Comparison of ENCODE assay signal across 16 cellular contexts in genomic region chr3:49414753-49415152, GRCh38. TPM values are rescaled to one million over a fixed set of nuclear protein-coding genes. Genes with fewer than 3 reads are reported as not detected.
DNase-seq lines count a peak whose midpoint lies in the region; ATAC-seq and TF ChIP-seq lines count a peak whose summit lies in the region.
"Had no signal": no experiment of that assay in that cellular context is flagged by ENCODE, and none has a peak within 500 bp of the region (broad histone marks: within the 10 kb centered on the region; RNA-seq: fewer than 3 reads in every experiment).

No MANE protein-coding gene starts in this region.

- peaks cover 70% of the 10 kb centered on the region for H3K4me1 Mint-ChIP-seq in activated T-cell treated with anti-CD3 and anti-CD28 coated beads, Interleukin-2, amount 50 U/mL, for 72 hours (ENCODE audit: low read depth)
- peaks cover 72% of the 10 kb centered on the region for H3K4me1 Mint-ChIP-seq in activated T-cell treated with anti-CD3 and anti-CD28 coated beads, Interleukin-2, amount 50 U/mL, for 4 hours (ENCODE audit: low read depth)
- H3K4me1 Mint-ChIP-seq in activated B cell treated with CpG ODN at 0.5 μM for 24 hours (peaks cover 72% of the 10 kb centered on the region), endothelial cell (ENCODE audit: unreplicated experiment) (peaks cover 41% of the 10 kb centered on the region)

- H3K27ac Mint-ChIP-seq in activated T-cell treated with anti-CD3 and anti-CD28 coated beads, Interleukin-2, amount 50 U/mL, for 72 hours = peak overlapping the region; percentile 74
- H3K27ac Mint-ChIP-seq in activated B cell treated with CpG ODN at 0.5 μM for 24 hours (peak overlapping the region; percentile 94), endothelial cell (ENCODE audit: unreplicated experiment) (peak overlapping the region; percentile 36)

- H3K36me3 ChIP-seq in BE2C = no peaks in the 10 kb centered on the region

- H3K4me3 ChIP-seq in skin epidermis (no peak overlapping the region), BE2C (ENCODE audit: low read depth, low read length) (no peak overlapping the region)
- H3K4me3 ChIP-seq: HAP-1, lung had no signal

- intact Hi-C loops in activated B cell treated with CpG ODN at 0.5 μM for 24 hours (cut with micrococcal nuclease) = loop anchor here (1.0 to 10.0 kb wide), 5 partner anchors 35 to 1632 kb away; partner anchors contain the start of genes APEH, IP6K2, RBM6 and SMARCC1

- POLR2A ChIA-PET in activated B cell treated with CpG ODN at 0.5 μM for 24 hours (lab: Charles Lee) = interaction anchor here (0.5 to 3.0 kb wide), 6 partner anchors 11 to 321 kb away, joined by 3 to 43 read pairs (median 8); partner anchors contain the start of genes NICN1 and QRICH1

- no peaks in the 10 kb centered on the region for H3K27me3 Mint-ChIP-seq in activated T-cell treated with anti-CD3 and anti-CD28 coated beads, Interleukin-2, amount 50 U/mL, for 72 hours (ENCODE audit: low read depth)
- H3K27me3 Mint-ChIP-seq in activated T-cell treated with anti-CD3 and anti-CD28 coated beads, Interleukin-2, amount 50 U/mL, for 4 hours (ENCODE audit: low read depth) = no peaks in the 10 kb centered on the region
- H3K27me3 Mint-ChIP-seq in activated B cell treated with CpG ODN at 0.5 μM for 24 hours (no peaks in the 10 kb centered on the region), endothelial cell (ENCODE audit: unreplicated experiment) (peaks cover 24% of the 10 kb centered on the region)

- no peaks in the 10 kb centered on the region for H3K9me3 ChIP-seq in BE2C
- H3K9me3 ChIP-seq: HAP-1 had no signal

- no peak for ATAC-seq in activated T-cell treated with anti-CD3 and anti-CD28 coated beads, Interleukin-2, amount 50 U/mL, for 72 hours (replicated peaks in 1 of 2)
- no peak for ATAC-seq in activated T-cell treated with anti-CD3 and anti-CD28 coated beads, Interleukin-2, amount 50 U/mL, for 4 hours
- no peak for ATAC-seq in activated B cell treated with CpG ODN at 0.5 μM for 24 hours (ENCODE audit: low read depth)
- ATAC-seq: PC-3 had no signal

- H3K27me3 ChIP-seq in BE2C = no peaks in the 10 kb centered on the region

- H3K9me3 Mint-ChIP-seq in activated T-cell treated with anti-CD3 and anti-CD28 coated beads, Interleukin-2, amount 50 U/mL, for 72 hours = no peaks in the 10 kb centered on the region
- H3K9me3 Mint-ChIP-seq in activated T-cell treated with anti-CD3 and anti-CD28 coated beads, Interleukin-2, amount 50 U/mL, for 4 hours = no peaks in the 10 kb centered on the region
- no peaks in the 10 kb centered on the region for H3K9me3 Mint-ChIP-seq in activated B cell treated with CpG ODN at 0.5 μM for 24 hours
- no peaks in the 10 kb centered on the region for H3K9me3 Mint-ChIP-seq in endothelial cell (ENCODE audit: unreplicated experiment)

- peak overlapping the region in 16 of 21 experiments; percentile 2 to 97 (median 64) for H3K27ac ChIP-seq in skin epidermis
- H3K27ac ChIP-seq: KMS-11 had no signal

- peak overlapping the region; percentile 10 to 14 for H3K4me3 Mint-ChIP-seq in activated T-cell treated with anti-CD3 and anti-CD28 coated beads, Interleukin-2, amount 50 U/mL, for 72 hours
- H3K4me3 Mint-ChIP-seq in activated T-cell treated with anti-CD3 and anti-CD28 coated beads, Interleukin-2, amount 50 U/mL, for 4 hours = no peak overlapping the region
- H3K4me3 Mint-ChIP-seq in activated B cell treated with CpG ODN at 0.5 μM for 24 hours (no peak overlapping the region), endothelial cell (ENCODE audit: unreplicated experiment) (no peak overlapping the region)

- H3K4me1 ChIP-seq in BE2C = no peaks in the 10 kb centered on the region; the same call in 1 of the 2 replicates

- H3K36me3 Mint-ChIP-seq in activated T-cell treated with anti-CD3 and anti-CD28 coated beads, Interleukin-2, amount 50 U/mL, for 72 hours (ENCODE audit: insufficient read depth in 2 of 2) = peaks cover 7 to 17% of the 10 kb centered on the region in 2 donors
- H3K36me3 Mint-ChIP-seq in activated T-cell treated with anti-CD3 and anti-CD28 coated beads, Interleukin-2, amount 50 U/mL, for 4 hours (ENCODE audit: insufficient read depth) = peaks cover 16% of the 10 kb centered on the region
- H3K36me3 Mint-ChIP-seq in activated B cell treated with CpG ODN at 0.5 μM for 24 hours (ENCODE audit: low read depth) = peaks cover 37% of the 10 kb centered on the region
- H3K36me3 Mint-ChIP-seq in endothelial cell (ENCODE audit: low read depth, unreplicated experiment) = peaks cover 30% of the 10 kb centered on the region

- no peak for DNase-seq in activated T-cell treated with anti-CD3 and anti-CD28 coated beads, Interleukin-2, amount 50 U/mL, for 72 hours
- DNase-seq in activated T-cell treated with anti-CD3 and anti-CD28 coated beads, Interleukin-2, amount 50 U/mL, for 4 hours = no peak
- no peak for DNase-seq in activated B cell treated with CpG ODN at 0.5 μM for 24 hours
- DNase-seq in endothelial cell (ENCODE audit: low spot score) = no peak
- no peak for DNase-seq in NCI-H1092 (lab: John Stamatoyannopoulos, UW)
- no peak for DNase-seq in BE2C
- DNase-seq in SHP77 (lab: John Stamatoyannopoulos, UW) = no peak
- DNase-seq: activated CD4-positive, alpha-beta T cell treated with anti-CD3 and anti-CD28 coated beads for 48 hours; NCI-H1436 treated with DMSO at 0.1 percent for 48 hours; NCI-H446 treated with DMSO at 0.1 percent for 48 hours; nucleus accumbens; PC-3 had no signal

- CTCF ChIA-PET in activated B cell treated with CpG ODN at 0.5 μM for 24 hours (lab: Charles Lee) = interaction anchor here (0.9 to 2.7 kb wide), 3 partner anchors 30 to 321 kb away, joined by 3 to 22 read pairs (median 3); partner anchors contain the start of gene QRICH1

- TF ChIP-seq CTCF in activated B cell treated with CpG ODN at 0.5 μM for 24 hours (IDR thresholded peaks at IDR 0.05) = no peak
- TF ChIP-seq CTCF in endothelial cell (IDR thresholded peaks at IDR 0.05; ENCODE audit: unreplicated experiment) = no peak
- TF ChIP-seq CTCF in BE2C (IDR thresholded peaks at IDR 0.05; ENCODE audit: low read depth, low read length) = no peak

RNA-seq across cellular contexts. Expression of gene TCTA, which starts 2.5 kb away (rescaled TPM):
- total RNA-seq in activated T-cell treated with anti-CD3 and anti-CD28 coated beads, Interleukin-2, amount 50 U/mL, for 72 hours = 10 to 100 TPM; 22.0 to 23.4 TPM
- total RNA-seq in activated T-cell treated with anti-CD3 and anti-CD28 coated beads, Interleukin-2, amount 50 U/mL, for 4 hours = 10 to 100 TPM; 20.0 to 21.8 (median 20.1) TPM
- total RNA-seq in activated B cell treated with CpG ODN at 0.5 μM for 24 hours = 26.4 and 32.2 TPM in 2 replicates
- total RNA-seq in endothelial cell (ENCODE audit: unreplicated experiment) = 17.3 TPM
- 26.8 TPM for polyA plus RNA-seq in BE2C (2012; ENCODE audit: insufficient read depth, insufficient read length, low read depth)

RNA-seq across cellular contexts. Expression of gene RHOA, which starts 3.0 kb away (rescaled TPM):
- total RNA-seq in activated T-cell treated with anti-CD3 and anti-CD28 coated beads, Interleukin-2, amount 50 U/mL, for 72 hours = 100 to 1,000 TPM; 458 to 468 TPM
- 100 to 1,000 TPM; 390 to 408 (median 408) TPM for total RNA-seq in activated T-cell treated with anti-CD3 and anti-CD28 coated beads, Interleukin-2, amount 50 U/mL, for 4 hours
- total RNA-seq in activated B cell treated with CpG ODN at 0.5 μM for 24 hours (399 and 425 TPM in 2 replicates), endothelial cell (ENCODE audit: unreplicated experiment) (583 TPM)
- polyA plus RNA-seq in BE2C (2012; ENCODE audit: insufficient read depth, insufficient read length, low read depth) = 311 TPM

RNA-seq across cellular contexts. Expression of gene AMT, which starts 7.5 kb away (rescaled TPM):
- 1 to 10 TPM; 7.4 to 7.5 TPM for total RNA-seq in activated T-cell treated with anti-CD3 and anti-CD28 coated beads, Interleukin-2, amount 50 U/mL, for 72 hours
- 1 to 10 TPM in 1 of 3 donors, under 1 TPM in 2; 0.50 to 1.1 (median 0.81) TPM for total RNA-seq in activated T-cell treated with anti-CD3 and anti-CD28 coated beads, Interleukin-2, amount 50 U/mL, for 4 hours
- 7.0 and 7.3 TPM in 2 replicates for total RNA-seq in activated B cell treated with CpG ODN at 0.5 μM for 24 hours
- 11.9 TPM for total RNA-seq in endothelial cell (ENCODE audit: unreplicated experiment)
- 2.0 TPM for polyA plus RNA-seq in BE2C (2012; ENCODE audit: insufficient read depth, insufficient read length, low read depth)

RNA-seq across cellular contexts. Expression of gene NICN1, which starts 14.4 kb away (rescaled TPM):
- total RNA-seq in activated T-cell treated with anti-CD3 and anti-CD28 coated beads, Interleukin-2, amount 50 U/mL, for 72 hours = 10 to 100 TPM; 15.3 to 18.4 TPM
- total RNA-seq in activated T-cell treated with anti-CD3 and anti-CD28 coated beads, Interleukin-2, amount 50 U/mL, for 4 hours = 1 to 10 TPM; 5.5 to 5.8 (median 5.8) TPM
- total RNA-seq in activated B cell treated with CpG ODN at 0.5 μM for 24 hours (14.4 and 18.0 TPM in 2 replicates), endothelial cell (ENCODE audit: unreplicated experiment) (30.0 TPM)
- polyA plus RNA-seq in BE2C (2012; ENCODE audit: insufficient read depth, insufficient read length, low read depth) = 1.9 TPM

RNA-seq across cellular contexts. Expression of gene DAG1, which starts 55.3 kb away (rescaled TPM):
- 10 to 100 TPM in 1 of 2 donors, 1 to 10 TPM in 1; 9.1 to 10.3 TPM for total RNA-seq in activated T-cell treated with anti-CD3 and anti-CD28 coated beads, Interleukin-2, amount 50 U/mL, for 72 hours
- 10 to 100 TPM; 19.9 to 25.6 (median 25.4) TPM for total RNA-seq in activated T-cell treated with anti-CD3 and anti-CD28 coated beads, Interleukin-2, amount 50 U/mL, for 4 hours
- total RNA-seq in activated B cell treated with CpG ODN at 0.5 μM for 24 hours (18.5 and 19.7 TPM in 2 replicates), endothelial cell (ENCODE audit: unreplicated experiment) (54.8 TPM)
- 31.4 TPM for polyA plus RNA-seq in BE2C (2012; ENCODE audit: insufficient read depth, insufficient read length, low read depth)

Comparison
In these comparisons a context has a peak if more than half of its experiments do, and no peak if none do; other contexts are left out.
1. H3K4me3 Mint-ChIP-seq: peak in activated T-cell treated with anti-CD3 and anti-CD28 coated beads, Interleukin-2, amount 50 U/mL, for 72 hours (2 of 2); none in activated T-cell treated with anti-CD3 and anti-CD28 coated beads, Interleukin-2, amount 50 U/mL, for 4 hours (single experiment), activated B cell treated with CpG ODN at 0.5 μM for 24 hours (single experiment) and endothelial cell (single experiment).
2. H3K27ac Mint-ChIP-seq: peak in every context shown above with its lines; median percentile 94 in activated B cell treated with CpG ODN at 0.5 μM for 24 hours; 74 in activated T-cell treated with anti-CD3 and anti-CD28 coated beads, Interleukin-2, amount 50 U/mL, for 72 hours; 36 in endothelial cell.